In genomic region chr4:184267206-184267608, GRCh38 we compare ENCODE assay signal across 12 cellular contexts. TPM values are rescaled to one million over a fixed set of nuclear protein-coding genes. Genes with fewer than 3 reads are reported as not detected.
DNase-seq lines count a peak whose midpoint lies in the region; ATAC-seq, FAIRE-seq and TF ChIP-seq lines count a peak whose summit lies in the region.
"Had no signal": no experiment of that assay in that cellular context is flagged by ENCODE, and none has a peak within 500 bp of the region (broad histone marks: within the 10 kb centered on the region; RNA-seq: fewer than 3 reads in every experiment).

No MANE protein-coding gene starts in this region.

- H3K4me1 Mint-ChIP-seq in activated CD4-positive, alpha-beta T cell treated with anti-CD3 and anti-CD28 coated beads, Interleukin-2, amount 10 ng/mL, durations not matched to agents 24 days and 14 days: peaks cover 65% of the 10 kb centered on the region
- H3K4me1 Mint-ChIP-seq in astrocyte (ENCODE audit: low read depth, unreplicated experiment): peaks cover 44% of the 10 kb centered on the region

- no peaks in the 10 kb centered on the region for H3K9me2 ChIP-seq in Loucy (replicated peaks; ENCODE audit: low read depth, low read length)

- no peaks in the 10 kb centered on the region for H3K36me3 Mint-ChIP-seq in activated CD4-positive, alpha-beta T cell treated with anti-CD3 and anti-CD28 coated beads, Interleukin-2, amount 10 ng/mL, durations not matched to agents 24 days and 14 days (ENCODE audit: low read depth)
- no peaks in the 10 kb centered on the region for H3K36me3 Mint-ChIP-seq in astrocyte (ENCODE audit: low read depth, unreplicated experiment)

- H3K36me3 ChIP-seq in Loucy (ENCODE audit: insufficient read depth, low read length): no peaks in the 10 kb centered on the region
- no peaks in the 10 kb centered on the region for H3K36me3 ChIP-seq in astrocyte (ENCODE audit: insufficient read depth, low read length)

- H3K27ac Mint-ChIP-seq in activated CD4-positive, alpha-beta T cell treated with anti-CD3 and anti-CD28 coated beads, Interleukin-2, amount 10 ng/mL, durations not matched to agents 24 days and 14 days: peak overlapping the region; percentile 93
- H3K27ac Mint-ChIP-seq in astrocyte (ENCODE audit: unreplicated experiment): peak overlapping the region; percentile 93

- H3K27ac ChIP-seq in astrocyte (ENCODE audit: low read depth, low read length) (no peak overlapping the region), skin epidermis (peak overlapping the region in 15 of 21 experiments; percentile 35 to 98 (median 84))

- DNase-seq in activated CD4-positive, alpha-beta T cell treated with anti-CD3 and anti-CD28 coated beads, Interleukin-2, amount 10 ng/mL, durations not matched to agents 24 days and 14 days: no peak
- no peak for DNase-seq in activated CD4-positive, alpha-beta T cell treated with anti-CD3 and anti-CD28 coated beads, Interleukin-2, amount 50 U/mL, for 4 hours
- DNase-seq in astrocyte (ENCODE audit: low read depth) (no peak), NCI-H526 treated with DMSO at 0.1 percent for 48 hours (lab: John Stamatoyannopoulos, UW) (no peak)
- DNase-seq: kidney, psoas muscle had no signal

- no peaks in the 10 kb centered on the region for H3K27me3 Mint-ChIP-seq in activated CD4-positive, alpha-beta T cell treated with anti-CD3 and anti-CD28 coated beads, Interleukin-2, amount 10 ng/mL, durations not matched to agents 24 days and 14 days
- no peaks in the 10 kb centered on the region for H3K27me3 Mint-ChIP-seq in astrocyte (ENCODE audit: low read depth, unreplicated experiment)

- H3K9ac ChIP-seq in Loucy (ENCODE audit: low read depth, low read length, poor library complexity, severe bottlenecking): peak overlapping the region; percentile 76
- no peak overlapping the region for H3K9ac ChIP-seq in astrocyte (ENCODE audit: low read length)

- H3K4me3 ChIP-seq in Loucy (ENCODE audit: low read length, poor library complexity, severe bottlenecking) (peak overlapping the region; percentile 85), astrocyte (ENCODE audit: insufficient read depth, low read depth, low read length) (no peak overlapping the region), skin epidermis (peak overlapping the region in 1 of 7 experiments; percentile 43)

- H3K9me3 Mint-ChIP-seq in activated CD4-positive, alpha-beta T cell treated with anti-CD3 and anti-CD28 coated beads, Interleukin-2, amount 10 ng/mL, durations not matched to agents 24 days and 14 days: no peaks in the 10 kb centered on the region
- peaks cover 4% of the 10 kb centered on the region for H3K9me3 Mint-ChIP-seq in astrocyte (ENCODE audit: unreplicated experiment)

- peak overlapping the region; percentile 97 for H2AFZ ChIP-seq in Loucy (ENCODE audit: low read length)
- no peak overlapping the region for H2AFZ ChIP-seq in astrocyte (ENCODE audit: low read depth, low read length)

- H3K4me1 ChIP-seq in Loucy (ENCODE audit: insufficient read depth, low read length, poor library complexity, severe bottlenecking): peaks cover 27% of the 10 kb centered on the region
- peaks cover 10% of the 10 kb centered on the region for H3K4me1 ChIP-seq in astrocyte (ENCODE audit: insufficient read depth, low read length)
- H3K4me1 ChIP-seq: psoas muscle had no signal

- H3K4me3 Mint-ChIP-seq in activated CD4-positive, alpha-beta T cell treated with anti-CD3 and anti-CD28 coated beads, Interleukin-2, amount 10 ng/mL, durations not matched to agents 24 days and 14 days: peak overlapping the region; percentile 78
- H3K4me3 Mint-ChIP-seq in astrocyte (ENCODE audit: unreplicated experiment): peak overlapping the region; percentile 46

- no peaks in the 10 kb centered on the region for H3K27me3 ChIP-seq in Loucy (ENCODE audit: insufficient read depth, low read length, poor library complexity, severe bottlenecking)
- no peaks in the 10 kb centered on the region for H3K27me3 ChIP-seq in astrocyte (ENCODE audit: insufficient read depth, low read length)

- H3K9me3 ChIP-seq in Loucy (ENCODE audit: insufficient read depth, low read depth, low read length) (no peaks in the 10 kb centered on the region), astrocyte (ENCODE audit: insufficient read depth, low read depth, low read length) (no peaks in the 10 kb centered on the region)
- H3K9me3 ChIP-seq: psoas muscle had no signal

- FAIRE-seq in astrocyte (lab: Jason Lieb, UNC): no peak
- FAIRE-seq: endothelial cell of umbilical vein, kidney had no signal

- H4K20me1 ChIP-seq in Loucy (ENCODE audit: insufficient read depth, low read length, poor library complexity, severe bottlenecking): no peaks in the 10 kb centered on the region
- no peaks in the 10 kb centered on the region for H4K20me1 ChIP-seq in astrocyte (ENCODE audit: insufficient read depth, low read length)

- TF ChIP-seq CTCF in Loucy (conservative IDR thresholded peaks at IDR 0.05; ENCODE audit: low read length) (no peak), astrocyte (IDR thresholded peaks at IDR 0.05; ENCODE audit: insufficient read depth, low read depth, low read length) (no peak)

- ATAC-seq in HG03159 (IDR thresholded peaks at IDR 0.05; ENCODE audit: unreplicated experiment) (no peak), GM21515 (IDR thresholded peaks at IDR 0.05; ENCODE audit: unreplicated experiment) (no peak)
- ATAC-seq: Right ventricle myocardium inferior had no signal

- no peaks in the 10 kb centered on the region for H3F3A ChIP-seq in Loucy (ENCODE audit: low read depth)

- no peaks in the 10 kb centered on the region for H3K79me2 ChIP-seq in Loucy (ENCODE audit: insufficient read depth, low read length)
- no peaks in the 10 kb centered on the region for H3K79me2 ChIP-seq in astrocyte (ENCODE audit: insufficient read depth, low read length)

- H3K4me2 ChIP-seq in Loucy (ENCODE audit: low read depth, low read length, poor library complexity, severe bottlenecking) (peak overlapping the region; percentile 95), astrocyte (ENCODE audit: low read length) (no peak overlapping the region)

- intact Hi-C loops in activated CD4-positive, alpha-beta T cell treated with anti-CD3 and anti-CD28 coated beads, Interleukin-2, amount 10 ng/mL, durations not matched to agents 24 days and 14 days (cut with micrococcal nuclease): loop anchor here (10.0 kb wide), 2 partner anchors 558 to 698 kb away; partner anchors contain the start of gene ACSL1

RNA-seq across cellular contexts. Expression of gene ENPP6, which starts 49.5 kb away (rescaled TPM):
- 0.61 and 1.2 TPM in 2 replicates for total RNA-seq in activated CD4-positive, alpha-beta T cell treated with anti-CD3 and anti-CD28 coated beads, Interleukin-2, amount 10 ng/mL, durations not matched to agents 24 days and 14 days
- total RNA-seq in astrocyte: 0.50 TPM in 1 of 2 replicates, not detected in the other
- total RNA-seq: endothelial cell of umbilical vein had no signal
